8 cellular contexts compared by ENCODE assay signal in the genomic region with DNA sequence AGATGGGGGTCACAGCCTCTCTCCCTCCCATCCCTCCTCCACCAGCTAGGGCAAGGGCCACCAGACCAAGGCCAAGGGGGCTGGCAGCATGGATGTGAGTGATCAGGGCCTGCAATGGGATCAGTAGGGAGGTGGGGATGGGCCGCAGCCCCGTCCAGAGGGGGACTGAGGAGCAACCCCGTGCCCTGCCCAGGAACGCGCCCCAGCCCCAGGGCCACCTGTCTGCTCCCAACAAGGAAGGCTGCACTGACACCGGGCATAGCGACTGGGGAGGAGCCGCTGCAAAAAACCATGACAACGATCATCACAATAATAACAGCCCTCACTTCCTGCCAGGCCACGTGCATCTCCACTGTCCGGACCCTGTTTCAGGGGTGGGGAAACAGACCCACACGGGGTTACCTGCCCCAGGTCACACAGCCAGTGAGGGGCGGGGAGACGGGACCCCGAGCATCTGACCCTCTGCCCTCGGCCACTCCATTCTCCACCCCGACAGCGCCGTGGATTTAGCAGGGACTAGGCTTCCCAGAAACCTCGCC. TPM values are rescaled to one million over a fixed set of nuclear protein-coding genes. Genes with fewer than 3 reads are reported as not detected.
DNase-seq lines count a peak whose midpoint lies in the region; ATAC-seq and TF ChIP-seq lines count a peak whose summit lies in the region.

No MANE protein-coding gene starts in this region.

- peak; percentile 62 for ATAC-seq in CD8-positive, alpha-beta T cell
- ATAC-seq in HG03354 (IDR thresholded peaks at IDR 0.05; ENCODE audit: poor library complexity, severe bottlenecking, unreplicated experiment) (peak; percentile 53), HG03095 (IDR thresholded peaks at IDR 0.05; ENCODE audit: unreplicated experiment) (no peak), GM21515 (IDR thresholded peaks at IDR 0.05; ENCODE audit: unreplicated experiment) (no peak)
- no peak for ATAC-seq in activated CD8-positive, alpha-beta T cell treated with anti-CD3 and anti-CD28 coated beads for 36 hours
- ATAC-seq in activated T-helper 17 cell treated with anti-CD3 and anti-CD28 coated beads, Interleukin-2, amount 50 U/mL, for 72 hours (replicated peaks), result no peak

- POLR2A ChIA-PET in CD8-positive, alpha-beta T cell (lab: Charles Lee), result no interaction called here
- POLR2A ChIA-PET in activated CD8-positive, alpha-beta T cell treated with anti-CD3 and anti-CD28 coated beads for 36 hours (lab: Charles Lee), result interaction anchor here (0.7 kb wide), 1 partner anchor 20 kb away, joined by 3 read pairs; no protein-coding TSS in a partner anchor

- CTCF ChIA-PET in CD8-positive, alpha-beta T cell (lab: Charles Lee), result no interaction called here
- CTCF ChIA-PET in activated CD8-positive, alpha-beta T cell treated with anti-CD3 and anti-CD28 coated beads for 36 hours (lab: Charles Lee), result no interaction called here

- H3K27me3 Mint-ChIP-seq in CD8-positive, alpha-beta T cell (ENCODE audit: low read depth), result no peaks in the 10 kb centered on the region
- no peaks in the 10 kb centered on the region for H3K27me3 Mint-ChIP-seq in activated CD8-positive, alpha-beta T cell treated with anti-CD3 and anti-CD28 coated beads for 36 hours
- H3K27me3 Mint-ChIP-seq in activated T-helper 17 cell treated with anti-CD3 and anti-CD28 coated beads, Interleukin-2, amount 50 U/mL, for 72 hours, result no peaks in the 10 kb centered on the region

- H3K36me3 Mint-ChIP-seq in CD8-positive, alpha-beta T cell, result no peaks in the 10 kb centered on the region
- H3K36me3 Mint-ChIP-seq in activated CD8-positive, alpha-beta T cell treated with anti-CD3 and anti-CD28 coated beads for 36 hours (ENCODE audit: low read depth), result peaks cover 2% of the 10 kb centered on the region
- H3K36me3 Mint-ChIP-seq in activated T-helper 17 cell treated with anti-CD3 and anti-CD28 coated beads, Interleukin-2, amount 50 U/mL, for 72 hours (ENCODE audit: low read depth), result no peaks in the 10 kb centered on the region

- WGBS in mesodermal cell (ENCODE audit: insufficient coverage in 2 of 2), 2 experiments, result 71 to 83% methylated on average over 14 to 15 of the region's 20 CpGs

- H3K4me1 Mint-ChIP-seq in CD8-positive, alpha-beta T cell (ENCODE audit: low read depth), result peaks cover 59% of the 10 kb centered on the region
- H3K4me1 Mint-ChIP-seq in activated CD8-positive, alpha-beta T cell treated with anti-CD3 and anti-CD28 coated beads for 36 hours (ENCODE audit: low read depth), result peaks cover 65% of the 10 kb centered on the region
- peaks cover 5% of the 10 kb centered on the region for H3K4me1 Mint-ChIP-seq in activated T-helper 17 cell treated with anti-CD3 and anti-CD28 coated beads, Interleukin-2, amount 50 U/mL, for 72 hours

- no peak overlapping the region for H3K27ac ChIP-seq in CD8-positive, alpha-beta T cell (ENCODE audit: low read depth, low read length)
- peak overlapping the region; percentile 76 for H3K27ac ChIP-seq in mesodermal cell (ENCODE audit: low read depth, low read length, severe bottlenecking)

- no peaks in the 10 kb centered on the region for H3K36me3 ChIP-seq in CD8-positive, alpha-beta T cell (ENCODE audit: insufficient read depth, low read length)
- H3K36me3 ChIP-seq in mesodermal cell (ENCODE audit: control insufficient read depth, insufficient read depth, low read length), result peaks cover 9% of the 10 kb centered on the region

- no peak overlapping the region for H3K4me3 ChIP-seq in CD8-positive, alpha-beta T cell (ENCODE audit: low read depth, low read length)
- no peak overlapping the region for H3K4me3 ChIP-seq in mesodermal cell (ENCODE audit: extremely low read depth, insufficient read depth, low read length, poor library complexity, severe bottlenecking)

- intact Hi-C loops in CD8-positive, alpha-beta T cell (cut with DNase I, micrococcal nuclease), result no loop called here
- intact Hi-C loops in activated CD8-positive, alpha-beta T cell treated with anti-CD3 and anti-CD28 coated beads for 36 hours (cut with micrococcal nuclease), result loop anchor here (10.0 kb wide), 1 partner anchor 88 kb away; no protein-coding TSS in a partner anchor

- no peak for TF ChIP-seq CTCF in CD8-positive, alpha-beta T cell (IDR thresholded peaks at IDR 0.05)
- no peak for TF ChIP-seq CTCF in activated CD8-positive, alpha-beta T cell treated with anti-CD3 and anti-CD28 coated beads for 36 hours (IDR thresholded peaks at IDR 0.05)

- H3K27me3 ChIP-seq in CD8-positive, alpha-beta T cell (ENCODE audit: insufficient read depth, low read length), result no peaks in the 10 kb centered on the region

- H3K27ac Mint-ChIP-seq in CD8-positive, alpha-beta T cell, result peak overlapping the region; percentile 10
- no peak overlapping the region for H3K27ac Mint-ChIP-seq in activated CD8-positive, alpha-beta T cell treated with anti-CD3 and anti-CD28 coated beads for 36 hours
- no peak overlapping the region for H3K27ac Mint-ChIP-seq in activated T-helper 17 cell treated with anti-CD3 and anti-CD28 coated beads, Interleukin-2, amount 50 U/mL, for 72 hours

- DNase-seq in CD8-positive, alpha-beta T cell, result peak in 1 of 7 experiments; percentile 24
- peak; percentile 23 for DNase-seq in activated CD8-positive, alpha-beta T cell treated with anti-CD3 and anti-CD28 coated beads for 36 hours
- DNase-seq in SKM-1 treated with dmso at 0.1 percent for 144 hours (lab: John Stamatoyannopoulos, UW; ENCODE audit: unreplicated experiment), result no peak

- no peaks in the 10 kb centered on the region for H3K9me3 Mint-ChIP-seq in CD8-positive, alpha-beta T cell
- no peaks in the 10 kb centered on the region for H3K9me3 Mint-ChIP-seq in activated CD8-positive, alpha-beta T cell treated with anti-CD3 and anti-CD28 coated beads for 36 hours
- no peaks in the 10 kb centered on the region for H3K9me3 Mint-ChIP-seq in activated T-helper 17 cell treated with anti-CD3 and anti-CD28 coated beads, Interleukin-2, amount 50 U/mL, for 72 hours

- H3K4me3 Mint-ChIP-seq in CD8-positive, alpha-beta T cell, result no peak overlapping the region
- no peak overlapping the region for H3K4me3 Mint-ChIP-seq in activated CD8-positive, alpha-beta T cell treated with anti-CD3 and anti-CD28 coated beads for 36 hours
- H3K4me3 Mint-ChIP-seq in activated T-helper 17 cell treated with anti-CD3 and anti-CD28 coated beads, Interleukin-2, amount 50 U/mL, for 72 hours, result no peak overlapping the region

- peaks cover 55% of the 10 kb centered on the region for H3K4me1 ChIP-seq in CD8-positive, alpha-beta T cell (ENCODE audit: insufficient read depth, low read length)
- peaks cover 50% of the 10 kb centered on the region for H3K4me1 ChIP-seq in mesodermal cell (ENCODE audit: control insufficient read depth, insufficient read depth, low read length, poor library complexity, severe bottlenecking)

- H3K9me3 ChIP-seq in CD8-positive, alpha-beta T cell (ENCODE audit: low read length), result no peaks in the 10 kb centered on the region
- H3K9me3 ChIP-seq in mesodermal cell (ENCODE audit: control insufficient read depth, low read length), result no peaks in the 10 kb centered on the region

RNA-seq across cellular contexts. Expression of a gene that starts 24.3 kb away (rescaled TPM):
- total RNA-seq in CD8-positive, alpha-beta T cell, result 10 to 100 TPM; 96.5 to 97.8 TPM
- 100 to 1,000 TPM; 105 to 110 TPM for total RNA-seq in activated CD8-positive, alpha-beta T cell treated with anti-CD3 and anti-CD28 coated beads for 36 hours
- polyA plus RNA-seq in mesodermal cell (2013, experiment 1 of 2), result 156 TPM
- 115 TPM for polyA plus RNA-seq in mesodermal cell (2013, experiment 2 of 2)
- 10 to 100 TPM; 72.8 to 87.8 TPM for total RNA-seq in activated T-helper 17 cell treated with anti-CD3 and anti-CD28 coated beads, Interleukin-2, amount 50 U/mL, for 72 hours

Comparison
In these comparisons a context has a peak if more than half of its experiments do, and no peak if none do; other contexts are left out.
1. ATAC-seq: peak in CD8-positive, alpha-beta T cell (single experiment) and HG03354 (single experiment); none in activated CD8-positive, alpha-beta T cell treated with anti-CD3 and anti-CD28 coated beads for 36 hours (single experiment), activated T-helper 17 cell treated with anti-CD3 and anti-CD28 coated beads, Interleukin-2, amount 50 U/mL, for 72 hours (single experiment), HG03095 (single experiment) and GM21515 (single experiment).